In the genomic region with DNA sequence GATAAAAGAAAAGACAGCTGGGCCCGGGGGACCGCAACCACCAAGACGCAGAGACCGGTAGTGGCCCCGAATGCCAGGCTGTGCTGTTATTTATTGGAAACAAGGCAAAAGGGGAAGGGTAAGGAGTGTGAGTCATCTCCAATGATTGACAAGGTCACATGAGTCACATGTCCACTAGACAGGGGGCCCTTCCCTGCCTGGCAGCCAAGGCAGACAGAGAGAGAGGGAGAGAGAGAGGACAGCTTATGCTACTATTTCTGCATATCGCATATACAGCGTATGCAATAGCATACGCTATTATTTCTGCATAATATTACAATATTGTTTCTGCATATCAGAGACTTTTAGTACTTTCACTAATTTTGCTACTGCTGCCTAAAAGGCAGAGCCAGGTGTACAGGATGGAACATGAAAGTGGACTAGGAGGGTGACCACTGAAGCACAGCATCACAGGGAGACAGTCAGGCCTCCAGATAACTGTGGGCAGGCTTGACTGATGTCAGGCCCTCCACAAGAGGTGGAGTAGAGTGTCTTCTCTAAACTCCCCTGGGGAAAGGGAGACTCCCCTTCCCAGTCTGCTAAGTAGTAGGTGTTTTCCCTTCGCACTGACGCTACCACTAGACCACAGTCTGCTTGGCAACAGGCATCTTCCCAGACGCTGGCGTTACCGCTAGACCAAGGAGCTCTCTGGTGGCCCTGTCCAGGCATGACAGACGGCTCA, we compare ENCODE assay signal across 12 cellular contexts. TPM values are rescaled to one million over a fixed set of nuclear protein-coding genes. Genes with fewer than 3 reads are reported as not detected.
DNase-seq lines count a peak whose midpoint lies in the region; ATAC-seq and TF ChIP-seq lines count a peak whose summit lies in the region.
"Had no signal": no experiment of that assay in that cellular context is flagged by ENCODE, and none has a peak within 500 bp of the region (broad histone marks: within the 10 kb centered on the region; RNA-seq: fewer than 3 reads in every experiment).

No MANE protein-coding gene starts in this region.

- H3K4me1 ChIP-seq in mammary epithelial cell (ENCODE audit: insufficient read depth, low read length) = peaks cover 11% of the 10 kb centered on the region
- H3K4me1 ChIP-seq: prostate gland had no signal

- in situ Hi-C loops in mammary epithelial cell (cut with MboI; ENCODE audit: low sequenced_read_pairs in 2 of 2) = no loop called here

- dilution Hi-C loops in mammary epithelial cell (cut with HindIII; ENCODE audit: low sequenced_read_pairs) = no loop called here

- no peak overlapping the region for H3K4me2 ChIP-seq in mammary epithelial cell (ENCODE audit: insufficient read depth, low read depth, low read length)
- H3K4me2 ChIP-seq: KMS-11 had no signal

- H3K4me3 Mint-ChIP-seq in MCF 10A (ENCODE audit: unreplicated experiment) = no peak overlapping the region
- no peak overlapping the region for H3K4me3 Mint-ChIP-seq in activated naive CD8-positive, alpha-beta T cell treated with anti-CD3 and anti-CD28 coated beads for 36 hours
- H3K4me3 Mint-ChIP-seq in stimulated activated naive CD8-positive, alpha-beta T cell treated with anti-CD3 and anti-CD28 coated beads, Interleukin-15, Interleukin-2, amounts not matched to agents 100 ng/mL and 50 ng/mL, for 24 hours = peak overlapping the region; percentile 27

- H3K36me3 ChIP-seq in mammary epithelial cell (ENCODE audit: insufficient read depth, low read length) = no peaks in the 10 kb centered on the region
- H3K36me3 ChIP-seq: prostate gland had no signal

- intact Hi-C loops in MCF 10A (cut with micrococcal nuclease) = no loop called here
- intact Hi-C loops in mammary epithelial cell (cut with micrococcal nuclease) = no loop called here

- POLR2A ChIA-PET in MCF 10A (lab: Yijun Ruan, JAX) = interaction anchor here (7.1 kb wide), 1 partner anchor 49 kb away, joined by 86 read pairs; a partner anchor contains a TSS

- no peaks in the 10 kb centered on the region for H3K9me3 ChIP-seq in mammary epithelial cell (replicated peaks; ENCODE audit: insufficient read depth, low read length)
- H3K9me3 ChIP-seq: prostate gland had no signal

- BruUV-seq in MCF 10A (replicated peaks; lab: Mats Ljungman, UMichigan) (no TSS peak), mammary epithelial cell (replicated peaks; lab: Mats Ljungman, UMichigan) (no TSS peak)

- DNase-seq in MCF 10A (ENCODE audit: unreplicated experiment) (peak; percentile 27), mammary epithelial cell (no peak), Kasumi-1 (lab: John Stamatoyannopoulos, UW) (no peak), NOMO-1 treated with dmso at 0.1 percent for 144 hours (lab: John Stamatoyannopoulos, UW; ENCODE audit: unreplicated experiment) (no peak), C1 segment of cervical spinal cord (lab: John Stamatoyannopoulos, UW) (no peak)
- peak; percentile 14 for DNase-seq in activated naive CD8-positive, alpha-beta T cell treated with anti-CD3 and anti-CD28 coated beads for 36 hours

- no peak overlapping the region for H3K4me3 ChIP-seq in mammary epithelial cell (replicated peaks in 1 of 3; ENCODE audit: insufficient read depth in 1 of 3, low read depth in 2 of 3, low read length in 3 of 3)
- H3K4me3 ChIP-seq: prostate gland had no signal

- no peaks in the 10 kb centered on the region for H3K27me3 Mint-ChIP-seq in MCF 10A (ENCODE audit: insufficient read depth, unreplicated experiment)
- no peaks in the 10 kb centered on the region for H3K27me3 Mint-ChIP-seq in activated naive CD8-positive, alpha-beta T cell treated with anti-CD3 and anti-CD28 coated beads for 36 hours
- H3K27me3 Mint-ChIP-seq in stimulated activated naive CD8-positive, alpha-beta T cell treated with anti-CD3 and anti-CD28 coated beads, Interleukin-15, Interleukin-2, amounts not matched to agents 100 ng/mL and 50 ng/mL, for 24 hours = no peaks in the 10 kb centered on the region

- 91% methylated on average over 14 of the region's 14 CpGs for WGBS in mammary epithelial cell (ENCODE audit: low coverage, missing lambda C conversion rate)

- no peak overlapping the region for H2AFZ ChIP-seq in mammary epithelial cell (ENCODE audit: low read depth, low read length)

- no peak overlapping the region for H3K27ac Mint-ChIP-seq in MCF 10A (ENCODE audit: low read depth, unreplicated experiment)
- peak overlapping the region; percentile 42 for H3K27ac Mint-ChIP-seq in activated naive CD8-positive, alpha-beta T cell treated with anti-CD3 and anti-CD28 coated beads for 36 hours
- peak overlapping the region; percentile 75 for H3K27ac Mint-ChIP-seq in stimulated activated naive CD8-positive, alpha-beta T cell treated with anti-CD3 and anti-CD28 coated beads, Interleukin-15, Interleukin-2, amounts not matched to agents 100 ng/mL and 50 ng/mL, for 24 hours

- ATAC-seq in HG02798 (IDR thresholded peaks at IDR 0.05; ENCODE audit: poor library complexity, unreplicated experiment) = peak; percentile 24

- no peaks in the 10 kb centered on the region for H3K79me2 ChIP-seq in mammary epithelial cell (ENCODE audit: insufficient read depth, low read length)

- H3K36me3 Mint-ChIP-seq in MCF 10A (ENCODE audit: insufficient read depth, unreplicated experiment) = peaks cover 17% of the 10 kb centered on the region
- peaks cover 44% of the 10 kb centered on the region for H3K36me3 Mint-ChIP-seq in activated naive CD8-positive, alpha-beta T cell treated with anti-CD3 and anti-CD28 coated beads for 36 hours
- H3K36me3 Mint-ChIP-seq in stimulated activated naive CD8-positive, alpha-beta T cell treated with anti-CD3 and anti-CD28 coated beads, Interleukin-15, Interleukin-2, amounts not matched to agents 100 ng/mL and 50 ng/mL, for 24 hours (ENCODE audit: low read depth) = peaks cover 42% of the 10 kb centered on the region

- CTCF ChIA-PET in MCF 10A (lab: Yijun Ruan, JAX) (interaction anchor here (0.6 to 5.4 kb wide), 6 partner anchors 9 to 618 kb away, joined by 3 to 25 read pairs (median 4); a partner anchor contains a TSS), mammary epithelial cell (lab: Charles Lee; ENCODE audit: low non-redundant PET) (no interaction called here)

- H4K20me1 ChIP-seq in mammary epithelial cell (ENCODE audit: insufficient read depth, low read length) = no peaks in the 10 kb centered on the region

- no peak for TF ChIP-seq CTCF in MCF 10A (IDR thresholded peaks at IDR 0.05; ENCODE audit: unreplicated experiment)
- no peak for TF ChIP-seq CTCF in mammary epithelial cell (conservative IDR thresholded peaks at IDR 0.05 in 1 of 2, IDR thresholded peaks at IDR 0.05 in 1 of 2; ENCODE audit: extremely low read depth in 1 of 2, insufficient read depth in 1 of 2, low read depth in 1 of 2, low read length in 2 of 2)

- H3K27me3 ChIP-seq in mammary epithelial cell (ENCODE audit: insufficient read depth, low read length) = no peaks in the 10 kb centered on the region

- H3K27ac ChIP-seq in mammary epithelial cell (ENCODE audit: insufficient read depth, low read depth, low read length) = no peak overlapping the region
- H3K27ac ChIP-seq: C4-2B, epithelial cell of prostate, KMS-11, prostate gland had no signal

- peaks cover 30% of the 10 kb centered on the region for H3K4me1 Mint-ChIP-seq in MCF 10A (ENCODE audit: insufficient read depth, unreplicated experiment)
- H3K4me1 Mint-ChIP-seq in activated naive CD8-positive, alpha-beta T cell treated with anti-CD3 and anti-CD28 coated beads for 36 hours = peaks cover 65% of the 10 kb centered on the region
- H3K4me1 Mint-ChIP-seq in stimulated activated naive CD8-positive, alpha-beta T cell treated with anti-CD3 and anti-CD28 coated beads, Interleukin-15, Interleukin-2, amounts not matched to agents 100 ng/mL and 50 ng/mL, for 24 hours (ENCODE audit: low read depth) = peaks cover 76% of the 10 kb centered on the region

- H3K9me3 Mint-ChIP-seq in MCF 10A (ENCODE audit: unreplicated experiment) = peaks cover 8% of the 10 kb centered on the region
- H3K9me3 Mint-ChIP-seq in activated naive CD8-positive, alpha-beta T cell treated with anti-CD3 and anti-CD28 coated beads for 36 hours = peaks cover 19% of the 10 kb centered on the region
- no peaks in the 10 kb centered on the region for H3K9me3 Mint-ChIP-seq in stimulated activated naive CD8-positive, alpha-beta T cell treated with anti-CD3 and anti-CD28 coated beads, Interleukin-15, Interleukin-2, amounts not matched to agents 100 ng/mL and 50 ng/mL, for 24 hours

- H3K9ac ChIP-seq in mammary epithelial cell (ENCODE audit: insufficient read depth, low read length) = no peak overlapping the region
- H3K9ac ChIP-seq: KMS-11 had no signal

RNA-seq across cellular contexts. Expression of a gene that starts 50.3 kb away (rescaled TPM):
- total RNA-seq in MCF 10A (2022) = 9.2 and 9.7 TPM in 2 replicates
- total RNA-seq in mammary epithelial cell = 1 to 10 TPM; 2.3 to 7.9 TPM
- polyA plus RNA-seq in mammary epithelial cell = 1.5 TPM
- 49.7 TPM for polyA minus RNA-seq in mammary epithelial cell
- 10 to 100 TPM; 10.1 to 10.4 TPM for total RNA-seq in activated naive CD8-positive, alpha-beta T cell treated with anti-CD3 and anti-CD28 coated beads for 36 hours

Comparison
In these comparisons a context has a peak if more than half of its experiments do, and no peak if none do; other contexts are left out.
1. DNase-seq: peak in MCF 10A (single experiment) and activated naive CD8-positive, alpha-beta T cell treated with anti-CD3 and anti-CD28 coated beads for 36 hours (single experiment); none in mammary epithelial cell (single experiment), Kasumi-1 (0 of 2), NOMO-1 treated with dmso at 0.1 percent for 144 hours (single experiment) and C1 segment of cervical spinal cord (0 of 14).